11 cellular contexts compared by ENCODE assay signal in genomic region chr19:49337267-49338022, GRCh38. TPM values are rescaled to one million over a fixed set of nuclear protein-coding genes. Genes with fewer than 3 reads are reported as not detected.
DNase-seq lines count a peak whose midpoint lies in the region; ATAC-seq and TF ChIP-seq lines count a peak whose summit lies in the region.
"Had no signal": no experiment of that assay in that cellular context is flagged by ENCODE, and none has a peak within 500 bp of the region (broad histone marks: within the 10 kb centered on the region; RNA-seq: fewer than 3 reads in every experiment).

No MANE protein-coding gene starts in this region.

- no peak overlapping the region for H3K27ac Mint-ChIP-seq in endodermal cell
- no peak overlapping the region for H3K27ac Mint-ChIP-seq in neural progenitor cell

- H3K4me3 ChIP-seq in GM12864 (ENCODE audit: low read depth, low read length) = peak overlapping the region; percentile 55; the same call in 1 of the 2 replicates
- H3K4me3 ChIP-seq in Loucy (ENCODE audit: low read length, poor library complexity, severe bottlenecking) = no peak overlapping the region
- H3K4me3 ChIP-seq in endodermal cell (ENCODE audit: low read length) = no peak overlapping the region
- H3K4me3 ChIP-seq in neural progenitor cell = peak overlapping the region; percentile 39
- no peak overlapping the region for H3K4me3 ChIP-seq in BE2C (ENCODE audit: low read depth, low read length)

- peaks cover 17% of the 10 kb centered on the region for H3K27me3 Mint-ChIP-seq in endodermal cell (ENCODE audit: insufficient read depth)
- peaks cover 20% of the 10 kb centered on the region for H3K27me3 Mint-ChIP-seq in neural progenitor cell (ENCODE audit: insufficient read depth, low read depth)

- H4K20me1 ChIP-seq in Loucy (ENCODE audit: insufficient read depth, low read length, poor library complexity, severe bottlenecking) = no peaks in the 10 kb centered on the region
- H4K20me1 ChIP-seq in neural progenitor cell (ENCODE audit: low read depth) = peaks cover 52% of the 10 kb centered on the region

- 0 out of 2 replicates have a peak, but pooled peaks cover 5% of the 10 kb centered on the region for H3F3A ChIP-seq in Loucy (ENCODE audit: low read depth)
- H3F3A ChIP-seq in neural progenitor cell (ENCODE audit: low read depth) = peaks cover 41% of the 10 kb centered on the region

- peaks cover 39% of the 10 kb centered on the region for H3K36me3 Mint-ChIP-seq in endodermal cell (ENCODE audit: low read depth)
- peaks cover 26% of the 10 kb centered on the region for H3K36me3 Mint-ChIP-seq in neural progenitor cell

- H3K79me2 ChIP-seq in Loucy (ENCODE audit: insufficient read depth, low read length) (peaks cover 16% of the 10 kb centered on the region; the same call in 1 of the 2 replicates), neural progenitor cell (ENCODE audit: low read depth) (no peaks in the 10 kb centered on the region)

- H3K9ac ChIP-seq in Loucy (ENCODE audit: low read depth, low read length, poor library complexity, severe bottlenecking) (no peak overlapping the region), endodermal cell (ENCODE audit: extremely low read depth, low read length, poor library complexity, severe bottlenecking) (no peak overlapping the region), neural progenitor cell (no peak overlapping the region)

- H3K4me1 ChIP-seq in Loucy (ENCODE audit: insufficient read depth, low read length, poor library complexity, severe bottlenecking) (peaks cover 38% of the 10 kb centered on the region), endodermal cell (ENCODE audit: control insufficient read depth, insufficient read depth, low read length) (no peaks in the 10 kb centered on the region), neural progenitor cell (no peaks in the 10 kb centered on the region), BE2C (no peaks in the 10 kb centered on the region; the same call in 1 of the 2 replicates)

- H3K36me3 ChIP-seq in Loucy (ENCODE audit: insufficient read depth, low read length) (no peaks in the 10 kb centered on the region), endodermal cell (ENCODE audit: control insufficient read depth, insufficient read depth, low read length) (peaks cover 26% of the 10 kb centered on the region), neural progenitor cell (peaks cover 6% of the 10 kb centered on the region), BE2C (no peaks in the 10 kb centered on the region)

- H3K4me3 Mint-ChIP-seq in endodermal cell (peak overlapping the region; percentile 47), neural progenitor cell (no peak overlapping the region)

- no peaks in the 10 kb centered on the region for H3K9me2 ChIP-seq in Loucy (replicated peaks; ENCODE audit: low read depth, low read length)

- H3K27ac ChIP-seq in endodermal cell (ENCODE audit: low read depth, low read length) (no peak overlapping the region), neural progenitor cell (no peak overlapping the region)

- no peak for ATAC-seq in HG03159 (IDR thresholded peaks at IDR 0.05; ENCODE audit: unreplicated experiment)
- ATAC-seq in GM19397 (IDR thresholded peaks at IDR 0.05; ENCODE audit: unreplicated experiment) = no peak

- H3K27me3 ChIP-seq in Loucy (ENCODE audit: insufficient read depth, low read length, poor library complexity, severe bottlenecking) (no peaks in the 10 kb centered on the region), endodermal cell (ENCODE audit: control insufficient read depth, insufficient read depth, low read length, poor library complexity, severe bottlenecking) (peaks cover 6% of the 10 kb centered on the region), neural progenitor cell (no peaks in the 10 kb centered on the region), BE2C (no peaks in the 10 kb centered on the region)

- H3K9me3 Mint-ChIP-seq in endodermal cell (peaks cover 3% of the 10 kb centered on the region), neural progenitor cell (no peaks in the 10 kb centered on the region)

- H3K4me2 ChIP-seq in Loucy (ENCODE audit: low read depth, low read length, poor library complexity, severe bottlenecking) = peak overlapping the region; percentile 85
- H3K4me2 ChIP-seq in neural progenitor cell = peak overlapping the region; percentile 73

- 53 to 55% methylated on average over 15 to 19 of the region's 19 CpGs for whole genome bisulfite sequencing in endodermal cell (ENCODE audit: insufficient coverage in 1 of 2, insufficient read length in 1 of 2), 2 experiments

- H3K9me3 ChIP-seq in Loucy (ENCODE audit: insufficient read depth, low read depth, low read length) = no peaks in the 10 kb centered on the region
- no peaks in the 10 kb centered on the region for H3K9me3 ChIP-seq in endodermal cell (ENCODE audit: control insufficient read depth, low read length)
- no peaks in the 10 kb centered on the region for H3K9me3 ChIP-seq in neural progenitor cell (ENCODE audit: low read depth)
- H3K9me3 ChIP-seq in BE2C = no peaks in the 10 kb centered on the region; the same call in 1 of the 2 replicates

- peaks cover 13% of the 10 kb centered on the region for H3K4me1 Mint-ChIP-seq in endodermal cell
- H3K4me1 Mint-ChIP-seq in neural progenitor cell = peaks cover 31% of the 10 kb centered on the region

- DNase-seq in GM12864 (ENCODE audit: low read depth) (no peak), endodermal cell (peak; percentile 25), neural progenitor cell (ENCODE audit: low spot score) (no peak), BE2C (no peak)
- DNase-seq: NCI-H2029; NK-92 treated with Interleukin-12 subunit alpha and Interleukin-12 subunit beta, amount 100 ng/mL, for 24 hours had no signal

- H2AFZ ChIP-seq in Loucy (ENCODE audit: low read length) = no peak overlapping the region
- no peak overlapping the region for H2AFZ ChIP-seq in neural progenitor cell (replicated peaks)

- TF ChIP-seq CTCF in GM12864 (IDR thresholded peaks at IDR 0.05; ENCODE audit: low read depth, low read length, missing control alignments) = no peak
- no peak for TF ChIP-seq CTCF in Loucy (conservative IDR thresholded peaks at IDR 0.05; ENCODE audit: low read length)
- no peak for TF ChIP-seq CTCF in endodermal cell (conservative IDR thresholded peaks at IDR 0.05)
- TF ChIP-seq CTCF in neural progenitor cell (IDR thresholded peaks at IDR 0.05) = no peak
- no peak for TF ChIP-seq CTCF in BE2C (IDR thresholded peaks at IDR 0.05; ENCODE audit: low read depth, low read length)

RNA-seq across cellular contexts. Expression of gene CD37, which starts 2.2 kb away (rescaled TPM):
- not detected for total RNA-seq in endodermal cell
- polyA plus RNA-seq in endodermal cell (2013, experiment 1 of 2) = not detected
- polyA plus RNA-seq in endodermal cell (2013, experiment 2 of 2) = not detected
- not detected in 2 replicates for total RNA-seq in neural progenitor cell (ENCODE audit: low replicate concordance)
- 1.2 TPM for polyA plus RNA-seq in BE2C (2012; ENCODE audit: insufficient read depth, insufficient read length, low read depth)

RNA-seq across cellular contexts. Expression of gene SLC6A16, which starts 12.5 kb away (rescaled TPM):
- 1 to 10 TPM; 3.3 to 3.4 TPM for total RNA-seq in endodermal cell
- 6.1 TPM for polyA plus RNA-seq in endodermal cell (2013, experiment 1 of 2)
- polyA plus RNA-seq in endodermal cell (2013, experiment 2 of 2) = 4.9 TPM
- total RNA-seq in neural progenitor cell (ENCODE audit: low replicate concordance) = 2.9 and 5.0 TPM in 2 replicates
- polyA plus RNA-seq in BE2C (2012; ENCODE audit: insufficient read depth, insufficient read length, low read depth) = 0.74 TPM
- total RNA-seq: frontal cortex had no signal

RNA-seq across cellular contexts. Expression of gene TEAD2, which starts 24.8 kb away (rescaled TPM):
- total RNA-seq in endodermal cell (100 to 1,000 TPM; 142 to 166 TPM), neural progenitor cell (ENCODE audit: low replicate concordance) (125 and 193 TPM in 2 replicates)
- polyA plus RNA-seq in endodermal cell (2013, experiment 1 of 2) = 147 TPM
- 145 TPM for polyA plus RNA-seq in endodermal cell (2013, experiment 2 of 2)
- 2.3 TPM for polyA plus RNA-seq in BE2C (2012; ENCODE audit: insufficient read depth, insufficient read length, low read depth)

RNA-seq across cellular contexts. Expression of gene DKKL1, which starts 26.2 kb away (rescaled TPM):
- total RNA-seq in endodermal cell = 1 to 10 TPM; 1.8 to 2.1 TPM
- polyA plus RNA-seq in endodermal cell (2013, experiment 1 of 2) = 6.5 TPM
- 3.4 TPM for polyA plus RNA-seq in endodermal cell (2013, experiment 2 of 2)
- 3.0 and 5.6 TPM in 2 replicates for total RNA-seq in neural progenitor cell (ENCODE audit: low replicate concordance)
- polyA plus RNA-seq in BE2C (2012; ENCODE audit: insufficient read depth, insufficient read length, low read depth) = not detected

RNA-seq across cellular contexts. Expression of gene KASH5, which starts 50.6 kb away (rescaled TPM):
- total RNA-seq in endodermal cell (under 1 TPM in 1 of 2 donors, not detected in 1; 0.13 TPM), neural progenitor cell (ENCODE audit: low replicate concordance) (0.59 TPM in 1 of 2 replicates, not detected in the other)
- polyA plus RNA-seq in endodermal cell (2013, experiment 1 of 2) = not detected
- polyA plus RNA-seq in endodermal cell (2013, experiment 2 of 2) = not detected
- not detected for polyA plus RNA-seq in BE2C (2012; ENCODE audit: insufficient read depth, insufficient read length, low read depth)
- total RNA-seq: cerebellum, frontal cortex had no signal

Comparison
In these comparisons a context has a peak if more than half of its experiments do, and no peak if none do; other contexts are left out.
1. H3K4me3 ChIP-seq: peak in GM12864 (single experiment) and neural progenitor cell (single experiment); none in Loucy (single experiment), endodermal cell (single experiment) and BE2C (single experiment).